1 cellular context compared by ENCODE assay signal in the genomic region with DNA sequence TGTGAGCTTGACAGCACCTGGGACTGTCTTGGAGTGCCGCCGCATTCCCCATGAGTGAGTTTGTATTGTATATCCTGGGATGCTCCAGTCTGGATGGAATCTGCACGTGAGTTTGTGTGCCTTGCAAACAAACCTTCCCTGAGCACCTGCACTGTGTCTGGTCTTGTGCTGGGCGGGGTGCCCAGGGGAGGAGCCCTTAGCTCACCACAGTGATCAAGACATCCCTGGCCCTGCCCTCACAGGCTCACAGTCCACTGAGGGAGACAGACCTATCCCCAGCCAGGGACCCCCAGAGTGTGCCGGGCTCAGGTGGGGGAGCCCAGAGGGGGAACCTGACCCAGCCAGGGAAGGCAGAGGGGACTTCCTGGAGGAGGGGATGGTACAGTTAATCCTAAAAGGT.
TF ChIP-seq lines count a peak whose summit lies in the region.

No MANE protein-coding gene starts in this region.

TF ChIP-seq in H1, 55 proteins besides CTCF, POLR2A, EP300 and RAD21:
- TF ChIP-seq ATF3 (IDR thresholded peaks at IDR 0.05; ENCODE audit: insufficient read depth, low read depth, low read length), result no peak
- TF ChIP-seq KDM5A (IDR thresholded peaks at IDR 0.05; ENCODE audit: low read length), result no peak
TF ChIP-seq in H1: peak in this region for 0.
